Comparison of ENCODE assay signal across 16 cellular contexts in genomic region chr7:13235961-13236360, GRCh38.
DNase-seq lines count a peak whose midpoint lies in the region; ATAC-seq and TF ChIP-seq lines count a peak whose summit lies in the region.
"Had no signal": no experiment of that assay in that cellular context is flagged by ENCODE, and none has a peak within 500 bp of the region (broad histone marks: within the 10 kb centered on the region; RNA-seq: fewer than 3 reads in every experiment).

No MANE protein-coding gene starts in this region.

- peaks cover 18% of the 10 kb centered on the region for H3K4me1 ChIP-seq in neural progenitor cell
- H3K4me1 ChIP-seq: BLaER1 had no signal

- intact Hi-C loops in left ventricle myocardium superior (cut with micrococcal nuclease) (no loop called here), cardiac septum (cut with DNase I) (no loop called here)

- no peaks in the 10 kb centered on the region for H3K27me3 ChIP-seq in neural progenitor cell
- H3K27me3 ChIP-seq: BLaER1 had no signal

- H3K79me2 ChIP-seq in neural progenitor cell (ENCODE audit: low read depth): no peaks in the 10 kb centered on the region

- no peaks in the 10 kb centered on the region for H3F3A ChIP-seq in neural progenitor cell (ENCODE audit: low read depth)

- no peaks in the 10 kb centered on the region for H3K9me3 ChIP-seq in neural progenitor cell (ENCODE audit: low read depth)
- H3K9me3 ChIP-seq: BLaER1 had no signal

- DNase-seq in left ventricle myocardium superior (no peak), cardiac septum (ENCODE audit: low spot score) (no peak), fibroblast of the aortic adventitia (ENCODE audit: low read depth) (peak; percentile 3), neural progenitor cell (ENCODE audit: low spot score) (no peak), GOT3 (lab: John Stamatoyannopoulos, UW) (no peak), DMS114 treated with DMSO at 0.1 percent for 48 hours (lab: John Stamatoyannopoulos, UW; ENCODE audit: unreplicated experiment) (no peak), MV-4-11 (lab: John Stamatoyannopoulos, UW) (no peak)
- DNase-seq: 8988T; AML-193; CD8-positive, alpha-beta memory T cell; DMS79; H9 had no signal

- no peak overlapping the region for H3K4me2 ChIP-seq in neural progenitor cell
- H3K4me2 ChIP-seq: BLaER1 had no signal

- H3K9me3 Mint-ChIP-seq in neural progenitor cell: peaks cover 2% of the 10 kb centered on the region
- H3K9me3 Mint-ChIP-seq: CD8-positive, alpha-beta memory T cell; H9 had no signal

- no peak overlapping the region for H3K27ac ChIP-seq in neural progenitor cell
- H3K27ac ChIP-seq: BLaER1, HL-60 had no signal

- no peaks in the 10 kb centered on the region for H3K27me3 Mint-ChIP-seq in neural progenitor cell (ENCODE audit: insufficient read depth, low read depth)

- no peak overlapping the region for H3K9ac ChIP-seq in neural progenitor cell
- H3K9ac ChIP-seq: BLaER1 had no signal

- TF ChIP-seq CTCF in fibroblast of the aortic adventitia (IDR thresholded peaks at IDR 0.05; ENCODE audit: insufficient read depth, low read length) (no peak), neural progenitor cell (IDR thresholded peaks at IDR 0.05) (no peak)

- H3K36me3 ChIP-seq in neural progenitor cell: no peaks in the 10 kb centered on the region
- H3K36me3 ChIP-seq: BLaER1 had no signal

- no peak overlapping the region for H3K4me3 ChIP-seq in fibroblast of the aortic adventitia (ENCODE audit: low read depth, low read length)
- H3K4me3 ChIP-seq in neural progenitor cell: no peak overlapping the region
- H3K4me3 ChIP-seq: BLaER1, GM12878 had no signal

- H3K4me3 Mint-ChIP-seq in neural progenitor cell: no peak overlapping the region
- H3K4me3 Mint-ChIP-seq: CD8-positive, alpha-beta memory T cell; H9 had no signal

- H2AFZ ChIP-seq in neural progenitor cell (replicated peaks): no peak overlapping the region

- H3K36me3 Mint-ChIP-seq in neural progenitor cell: peaks cover 1% of the 10 kb centered on the region
- H3K36me3 Mint-ChIP-seq: CD8-positive, alpha-beta memory T cell had no signal

- ATAC-seq in left ventricle myocardium superior: peak; percentile 46
- ATAC-seq in HG02870 (IDR thresholded peaks at IDR 0.05; ENCODE audit: unreplicated experiment): no peak
- ATAC-seq: GM12878 had no signal

- H3K4me1 Mint-ChIP-seq in neural progenitor cell: peaks cover 45% of the 10 kb centered on the region
- H3K4me1 Mint-ChIP-seq: CD8-positive, alpha-beta memory T cell had no signal

- H3K27ac Mint-ChIP-seq in neural progenitor cell: peak overlapping the region; percentile 11
- H3K27ac Mint-ChIP-seq: CD8-positive, alpha-beta memory T cell; H9 had no signal

- H4K20me1 ChIP-seq in neural progenitor cell (ENCODE audit: low read depth): no peaks in the 10 kb centered on the region
- H4K20me1 ChIP-seq: BLaER1 had no signal
